ENCODE assay signal across 8 cellular contexts in genomic region chr9:122264360-122265264, GRCh38. TPM values are rescaled to one million over a fixed set of nuclear protein-coding genes. Genes with fewer than 3 reads are reported as not detected.
DNase-seq lines count a peak whose midpoint lies in the region; ATAC-seq, FAIRE-seq and TF ChIP-seq lines count a peak whose summit lies in the region.

A gene with protein sequence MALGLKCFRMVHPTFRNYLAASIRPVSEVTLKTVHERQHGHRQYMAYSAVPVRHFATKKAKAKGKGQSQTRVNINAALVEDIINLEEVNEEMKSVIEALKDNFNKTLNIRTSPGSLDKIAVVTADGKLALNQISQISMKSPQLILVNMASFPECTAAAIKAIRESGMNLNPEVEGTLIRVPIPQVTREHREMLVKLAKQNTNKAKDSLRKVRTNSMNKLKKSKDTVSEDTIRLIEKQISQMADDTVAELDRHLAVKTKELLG (plus strand): TSS chr9:122264882. CDS start chr9:122270892, 6,010 bp downstream.
TSS of gene RBM18 (minus strand) at chr9:122264840. CDS start at chr9:122261492, 3,348 bp downstream.

- peaks cover 19 to 51% of the 10 kb centered on the region in 2 donors for H3K4me1 ChIP-seq in adrenal gland (replicated peaks in 1 of 2)
- H3K4me1 ChIP-seq in heart right ventricle, result peaks cover 5 to 72% (median 52%) of the 10 kb centered on the region in 9 donors

- TF ChIP-seq CTCF in adrenal gland (IDR thresholded peaks at IDR 0.05) (peak in 1 of 6 experiments; percentile 18), heart right ventricle (IDR thresholded peaks at IDR 0.05) (peak in 2 of 9 donors; percentile 6 to 25), type B pancreatic cell (conservative IDR thresholded peaks at IDR 0.05) (no peak)

- 0% methylated on average over 13 to 64 of the region's 64 CpGs for WGBS in adrenal gland, 4 donors
- WGBS in heart right ventricle, 2 donors, result 0% methylated on average over 64 of the region's 64 CpGs

- H3K4me3 ChIP-seq in adrenal gland, result peak within 1 kb of the TSS; percentile 11 to 91 (median 56)
- peak within 1 kb of the TSS; percentile 38 to 87 (median 68) for H3K4me3 ChIP-seq in heart right ventricle

- H3K27ac ChIP-seq in adrenal gland, result peak within 1 kb of the TSS; percentile 66 to 97 (median 88)
- peak within 1 kb of the TSS; percentile 46 to 98 (median 94) for H3K27ac ChIP-seq in heart right ventricle

- peak; percentile 98 for FAIRE-seq in GM12891 (lab: Jason Lieb, UNC)

- H3K36me3 Mint-ChIP-seq in type B pancreatic cell, result peaks cover 13% of the 10 kb centered on the region

- no peaks in the 10 kb centered on the region for H3K9me3 ChIP-seq in adrenal gland (replicated peaks in 1 of 3)
- H3K9me3 ChIP-seq in heart right ventricle, result no peaks in the 10 kb centered on the region

- DNase-seq in GM12891 (ENCODE audit: insufficient read length, low spot score) (peak; percentile 70), NCI-H128 (lab: John Stamatoyannopoulos, UW; ENCODE audit: unreplicated experiment) (peak; percentile 68), T-helper 1 cell (peak; percentile 71 to 94 (median 82)), adrenal gland (peak; percentile 87 to 96 (median 92)), heart right ventricle (peak; percentile 90 to 91), posterior cingulate gyrus (peak; percentile 83 to 98 (median 88)), type B pancreatic cell (ENCODE audit: extremely low spot score, unreplicated experiment) (peak; percentile 94)

- no peaks in the 10 kb centered on the region for H3K27me3 Mint-ChIP-seq in type B pancreatic cell

- peak within 1 kb of the TSS; percentile 94 for H3K4me3 Mint-ChIP-seq in type B pancreatic cell

- no peaks in the 10 kb centered on the region for H3K9me3 Mint-ChIP-seq in type B pancreatic cell

- H3K27me3 ChIP-seq in adrenal gland, result no peaks in the 10 kb centered on the region
- H3K27me3 ChIP-seq in heart right ventricle, result no peaks in the 10 kb centered on the region

- ATAC-seq in HG02678 (IDR thresholded peaks at IDR 0.05; ENCODE audit: unreplicated experiment) (peak; percentile 91), heart right ventricle (peak; percentile 91 to 96 (median 93))

- peaks cover 29% of the 10 kb centered on the region for H3K4me1 Mint-ChIP-seq in type B pancreatic cell (ENCODE audit: unreplicated experiment)

- H3K36me3 ChIP-seq in adrenal gland (replicated peaks in 1 of 2), result peaks cover 0 to 19% of the 10 kb centered on the region in 2 donors
- peaks cover 0 to 27% (median 3%) of the 10 kb centered on the region in 9 donors for H3K36me3 ChIP-seq in heart right ventricle

- TF ChIP-seq POLR2A in GM12891 (IDR thresholded peaks at IDR 0.05; ENCODE audit: low read depth, low read length) (peak; percentile 90), adrenal gland (IDR thresholded peaks at IDR 0.05) (peak; percentile 53 to 62)

- intact Hi-C loops in adrenal gland (cut with DNase I), result no loop called here
- intact Hi-C loops in heart right ventricle (cut with DNase I), result loop anchor here in 6 of 10 donors (5.0 to 10.0 kb wide), 8 partner anchors 43 to 140 kb away; partner anchors contain the start of genes MORN5 (in 2 of the 6) and NDUFA8 (in 2 of the 6)
- intact Hi-C loops in posterior cingulate gyrus (cut with DNase I), result loop anchor here (5.0 to 10.0 kb wide), 2 partner anchors 83 to 140 kb away; no protein-coding TSS in a partner anchor

- H3K27ac Mint-ChIP-seq in type B pancreatic cell, result peak within 1 kb of the TSS; percentile 99

TF ChIP-seq in GM12891, 5 proteins besides CTCF, POLR2A, EP300 and RAD21:
- TF ChIP-seq PAX5 (IDR thresholded peaks at IDR 0.05; ENCODE audit: insufficient read depth, low read length, severe bottlenecking), result no peak
- no peak for TF ChIP-seq SPI1 (IDR thresholded peaks at IDR 0.05; ENCODE audit: low read depth, low read length)
- TF ChIP-seq TAF1 (IDR thresholded peaks at IDR 0.05; ENCODE audit: low read depth, low read length), result peak; percentile 83; the same call in 1 of the 2 replicates
- peak; percentile 73 for TF ChIP-seq POU2F2 (IDR thresholded peaks at IDR 0.05; ENCODE audit: low read depth, low read length)
- peak; percentile 89 for TF ChIP-seq POLR2AphosphoS5 (IDR thresholded peaks at IDR 0.05; ENCODE audit: low read depth, low read length)

RNA-seq across cellular contexts. Expression of the first gene that starts in this region (rescaled TPM):
- 49.2 TPM for polyA plus RNA-seq in GM12891 (2012; ENCODE audit: low read depth, missing spikeins)
- total RNA-seq in adrenal gland, result 10 to 100 TPM; 24.9 to 54.7 (median 34.0) TPM
- 10 to 100 TPM; 34.5 to 66.3 (median 49.3) TPM for polyA plus RNA-seq in adrenal gland
- total RNA-seq in heart right ventricle, result 10 to 100 TPM; 30.3 to 45.9 (median 39.1) TPM
- 10 to 100 TPM; 35.0 to 37.7 TPM for polyA plus RNA-seq in heart right ventricle
- 41.2 and 51.4 TPM in 2 replicates for total RNA-seq in type B pancreatic cell (ENCODE audit: low replicate concordance)

RNA-seq across cellular contexts. Expression of gene RBM18, which starts in this region (rescaled TPM):
- polyA plus RNA-seq in GM12891 (2012; ENCODE audit: low read depth, missing spikeins), result 12.7 TPM
- total RNA-seq in adrenal gland, result 10 to 100 TPM in 6 of 8 donors, 1 to 10 TPM in 2; 7.5 to 31.5 (median 16.7) TPM
- 10 to 100 TPM in 1 of 3 donors, 1 to 10 TPM in 2; 3.4 to 39.1 (median 5.5) TPM for polyA plus RNA-seq in adrenal gland
- 10 to 100 TPM; 36.2 to 47.6 (median 43.4) TPM for total RNA-seq in heart right ventricle
- 10 to 100 TPM in 1 of 2 donors, 1 to 10 TPM in 1; 6.0 to 13.6 TPM for polyA plus RNA-seq in heart right ventricle
- total RNA-seq in type B pancreatic cell (ENCODE audit: low replicate concordance), result 23.3 and 24.2 TPM in 2 replicates

Comparison
In these comparisons a context has a peak if more than half of its experiments do, and no peak if none do; other contexts are left out.
1. Peak in every context shown above with its lines: DNase-seq, ATAC-seq, H3K4me3 ChIP-seq and H3K27ac ChIP-seq.
2. intact Hi-C loops: an anchor here in heart right ventricle (5.0 to 10.0 kb wide) and posterior cingulate gyrus (5.0 to 10.0 kb wide); none called in adrenal gland.